ENCODE assay signal across 8 cellular contexts in genomic region chr17:35930211-35931065, GRCh38. TPM values are rescaled to one million over a fixed set of nuclear protein-coding genes. Genes with fewer than 3 reads are reported as not detected.
A peak's percentile ranks its signal among the peaks of the same experiment; 100 is the strongest.
DNase-seq lines count a peak whose midpoint lies in the region; ATAC-seq, FAIRE-seq and TF ChIP-seq lines count a peak whose summit lies in the region.

Gene RDM1, minus strand, starts transcription at chr17:35930773. Its CDS starts 46 bp downstream, at chr17:35930727.

- no peak within 1 kb of the TSS for H2AFZ ChIP-seq in HepG2 (ENCODE audit: low read length)

- no TSS peak for BruUV-seq in HepG2 (replicated peaks; lab: Mats Ljungman, UMichigan)

- CTCF ChIA-PET in HepG2 (lab: Yijun Ruan, JAX; ENCODE audit: low intra/inter-chr PET ratio, low total read pairs) = no interaction called here

- peak within 1 kb of the TSS; percentile 34; the same call in 1 of the 2 replicates for H3K4me2 ChIP-seq in HepG2 (ENCODE audit: low read depth, low read length)

- peaks cover 31% of the 10 kb centered on the region for H3K4me1 Mint-ChIP-seq in chondrocyte (ENCODE audit: low read depth)

- no peak within 1 kb of the TSS for H3K9ac ChIP-seq in HepG2 (ENCODE audit: insufficient read depth, low read depth, low read length)

- H3K27ac Mint-ChIP-seq in chondrocyte (ENCODE audit: unreplicated experiment) = peak within 1 kb of the TSS; percentile 64

- no peaks in the 10 kb centered on the region for H3K9me3 Mint-ChIP-seq in chondrocyte (ENCODE audit: low read depth)

- H3K36me3 ChIP-seq in HepG2 (replicated peaks in 1 of 2; ENCODE audit: control insufficient read depth in 1 of 2, insufficient read depth in 2 of 2, low read length in 2 of 2) = no peaks in the 10 kb centered on the region

- TF ChIP-seq CTCF in GM12864 (IDR thresholded peaks at IDR 0.05; ENCODE audit: low read depth, low read length, missing control alignments) (no peak), chondrocyte (IDR thresholded peaks at IDR 0.05) (no peak), HepG2 (CRISPR knock-in tag; IDR thresholded peaks at IDR 0.05) (no peak)

- H3K27ac ChIP-seq in HepG2 (ENCODE audit: extremely low read length, insufficient read depth, low read length) = no peak within 1 kb of the TSS

- in situ Hi-C loops in HepG2 (cut with HindIII; ENCODE audit: extremely low pct_ligation_motif_present, low pct_unique_long_range_greater_than_20kb) = no loop called here

- H3K4me3 ChIP-seq in GM12864 (ENCODE audit: low read depth, low read length) = peak within 1 kb of the TSS; percentile 55
- H3K4me3 ChIP-seq in HepG2 (replicated peaks in 1 of 3; ENCODE audit: insufficient read depth in 1 of 3, low read depth in 2 of 3, low read length in 3 of 3) = peak within 1 kb of the TSS in 2 of 3 experiments; percentile 37 to 49; a peak in 3 of 6 replicates

- DNase-seq in GM12864 (ENCODE audit: low read depth) (peak; percentile 53), NCI-H446 treated with DMSO at 0.1 percent for 48 hours (lab: John Stamatoyannopoulos, UW) (peak; percentile 29), chondrocyte (ENCODE audit: low spot score) (no peak), HepG2 (ENCODE audit: low spot score) (no peak)
- peak; percentile 74 to 86 for DNase-seq in activated CD4-positive, alpha-beta T cell treated with anti-CD3 and anti-CD28 coated beads for 24 hours (ENCODE audit: low read depth in 2 of 2)
- peak; percentile 71 to 78 for DNase-seq in stimulated activated CD4-positive, alpha-beta T cell treated with anti-CD3 and anti-CD28 coated beads, Interleukin-4, amount 100 ng/mL, for 4 hours

- TF ChIP-seq RAD21 in HepG2 (CRISPR knock-in tag; IDR thresholded peaks at IDR 0.05) = no peak

- no peak for TF ChIP-seq EP300 in HepG2 (IDR thresholded peaks at IDR 0.05; ENCODE audit: low read depth in 2 of 2, low read length in 2 of 2)
- TF ChIP-seq EP300 in HepG2 (CRISPR knock-in tag; IDR thresholded peaks at IDR 0.05; ENCODE audit: borderline replicate concordance) = no peak

- POLR2A ChIA-PET in HepG2 (lab: Yijun Ruan, JAX) = no interaction called here

- H3K79me2 ChIP-seq in HepG2 (ENCODE audit: insufficient read depth, low read length) = no peaks in the 10 kb centered on the region

- no peaks in the 10 kb centered on the region for H3K9me3 ChIP-seq in HepG2 (ENCODE audit: low read length)

- H3K4me1 ChIP-seq in HepG2 (ENCODE audit: insufficient read depth, low read length) = no peaks in the 10 kb centered on the region

- ATAC-seq in HG03196 (IDR thresholded peaks at IDR 0.05; ENCODE audit: unreplicated experiment) (peak; percentile 67), HepG2 (peak; percentile 65), HG02642 (IDR thresholded peaks at IDR 0.05; ENCODE audit: poor library complexity, unreplicated experiment) (no peak)

- TF ChIP-seq POLR2A in HepG2 (IDR thresholded peaks at IDR 0.05; ENCODE audit: insufficient read depth in 1 of 2, low read depth in 2 of 2, low read length in 2 of 2) = no peak

- no peaks in the 10 kb centered on the region for H3K36me3 Mint-ChIP-seq in chondrocyte (ENCODE audit: low read depth)

- H4K20me1 ChIP-seq in HepG2 (ENCODE audit: insufficient read depth, low read length) = no peaks in the 10 kb centered on the region

- H3K27me3 ChIP-seq in HepG2 (ENCODE audit: control insufficient read depth in 1 of 2, insufficient read depth in 2 of 2, low read length in 2 of 2) = peaks cover 0 to 6% of the 10 kb centered on the region in 2 experiments; a peak in 1 of 5 replicates

- WGBS in HepG2 (ENCODE audit: low lambda C conversion rate) = 15% methylated on average over 17 of the region's 35 CpGs

- intact Hi-C loops in HepG2 (cut with micrococcal nuclease; ENCODE audit: unreplicated experiment) = no loop called here

- FAIRE-seq in HepG2 (lab: Jason Lieb, UNC) = no peak

- H3K4me3 Mint-ChIP-seq in chondrocyte (ENCODE audit: unreplicated experiment) = peak within 1 kb of the TSS; percentile 79

- H3K27me3 Mint-ChIP-seq in chondrocyte (ENCODE audit: low read depth) = no peaks in the 10 kb centered on the region

TF ChIP-seq in HepG2, 621 proteins besides CTCF, POLR2A, EP300 and RAD21 (continues in another document):
- no peak for TF ChIP-seq SAFB2 (CRISPR knock-in tag; IDR thresholded peaks at IDR 0.05; ENCODE audit: borderline replicate concordance, low read depth)
- TF ChIP-seq ZNF670 (CRISPR knock-in tag; IDR thresholded peaks at IDR 0.05; ENCODE audit: borderline replicate concordance) = no peak
- TF ChIP-seq TFDP1 (CRISPR knock-in tag; IDR thresholded peaks at IDR 0.05; ENCODE audit: borderline replicate concordance) = peak; percentile 95
- TF ChIP-seq ATAD3A (CRISPR knock-in tag; IDR thresholded peaks at IDR 0.05) = no peak
- no peak for TF ChIP-seq MIXL1 (CRISPR knock-in tag; IDR thresholded peaks at IDR 0.05)
- no peak for TF ChIP-seq ZBTB21 (CRISPR knock-in tag; IDR thresholded peaks at IDR 0.05)
- no peak for TF ChIP-seq MXD1 (CRISPR knock-in tag; IDR thresholded peaks at IDR 0.05)
- no peak for TF ChIP-seq MTA3 (CRISPR knock-in tag; IDR thresholded peaks at IDR 0.05)
- no peak for TF ChIP-seq ZNF431 (CRISPR knock-in tag; IDR thresholded peaks at IDR 0.05; ENCODE audit: borderline replicate concordance, low read depth)
- no peak for TF ChIP-seq HNRNPLL (IDR thresholded peaks at IDR 0.05; ENCODE audit: low read depth, low read length, poor library complexity, severe bottlenecking)
- TF ChIP-seq ZC3H13 (CRISPR knock-in tag; IDR thresholded peaks at IDR 0.05) = no peak
- TF ChIP-seq TEAD3 (CRISPR knock-in tag; optimal IDR thresholded peaks at IDR 0.05; ENCODE audit: borderline replicate concordance) = no peak
- TF ChIP-seq ZNF652 (CRISPR knock-in tag; IDR thresholded peaks at IDR 0.05; ENCODE audit: borderline replicate concordance, low read depth) = no peak

RNA-seq across cellular contexts. Expression of gene RDM1, which starts in this region (rescaled TPM):
- total RNA-seq in chondrocyte (0.35 TPM in 1 of 3 replicates, not detected in the others), HepG2 (2016; rRNA removed; fragmentation: Illumina TruSeq; extraction: Trizol) (0.40 TPM in 1 of 2 replicates, not detected in the other)
- total RNA-seq in HepG2 (2016; cell fraction: cytosol; rRNA removed; fragmentation: Illumina TruSeq; extraction: Trizol; ENCODE audit: low read depth) = not detected in 2 replicates
- total RNA-seq in HepG2 (2016; cell fraction: insoluble cytoplasmic fraction; rRNA removed; fragmentation: Illumina TruSeq; extraction: Trizol) = 0.09 TPM in 1 of 2 replicates, not detected in the other
- total RNA-seq in HepG2 (2016; cell fraction: membrane; rRNA removed; fragmentation: Illumina TruSeq; extraction: Trizol) = not detected in 2 replicates
- not detected in 2 replicates for total RNA-seq in HepG2 (2016; cell fraction: nucleus; rRNA removed; fragmentation: Illumina TruSeq; extraction: Trizol)
- 0.14 and 0.28 TPM in 2 replicates for polyA plus RNA-seq in HepG2 (2011; rRNA removed)
- polyA plus RNA-seq in HepG2 (2011; cell fraction: cytosol; rRNA removed) = 0.09 TPM in 1 of 2 replicates, not detected in the other
- polyA plus RNA-seq in HepG2 (2011; cell fraction: nucleus; rRNA removed) = 0.10 TPM in 1 of 2 replicates, not detected in the other
- 0.55 TPM in 1 of 2 replicates, not detected in the other for polyA plus RNA-seq in HepG2 (2012)
- not detected in 2 replicates for polyA plus RNA-seq in HepG2 (2016; cell fraction: cytosol; fragmentation: Illumina TruSeq; extraction: Trizol; ENCODE audit: low read depth)
- polyA plus RNA-seq in HepG2 (2016; cell fraction: insoluble cytoplasmic fraction; fragmentation: Illumina TruSeq; extraction: Trizol; ENCODE audit: low read depth) = 0.34 TPM in 1 of 2 replicates, not detected in the other
- polyA plus RNA-seq in HepG2 (2016; cell fraction: membrane; fragmentation: Illumina TruSeq; extraction: Trizol; ENCODE audit: low read depth) = not detected in 2 replicates
- polyA plus RNA-seq in HepG2 (2016; cell fraction: nucleus; fragmentation: Illumina TruSeq; extraction: Trizol; ENCODE audit: insufficient read depth, low read depth) = not detected in 2 replicates
- 0.70 and 1.4 TPM in 2 replicates for polyA minus RNA-seq in HepG2 (2011; rRNA and poly(A)+ RNA removed; ENCODE audit: low replicate concordance)
- polyA minus RNA-seq in HepG2 (2011; cell fraction: cytosol; rRNA and poly(A)+ RNA removed) = not detected in 2 replicates
- polyA minus RNA-seq in HepG2 (2011; cell fraction: nucleus; rRNA and poly(A)+ RNA removed) = not detected in 2 replicates

Comparison
In these comparisons a context has a peak if more than half of its experiments do, and no peak if none do; other contexts are left out.
1. DNase-seq: peak in GM12864 (single experiment), NCI-H446 treated with DMSO at 0.1 percent for 48 hours (single experiment), activated CD4-positive, alpha-beta T cell treated with anti-CD3 and anti-CD28 coated beads for 24 hours (2 of 2) and stimulated activated CD4-positive, alpha-beta T cell treated with anti-CD3 and anti-CD28 coated beads, Interleukin-4, amount 100 ng/mL, for 4 hours (2 of 2); none in chondrocyte (single experiment) and HepG2 (single experiment).